Comparison of ENCODE assay signal across 8 cellular contexts in genomic region chr17:67390646-67391480, GRCh38. TPM values are rescaled to one million over a fixed set of nuclear protein-coding genes. Genes with fewer than 3 reads are reported as not detected.
DNase-seq lines count a peak whose midpoint lies in the region; ATAC-seq and TF ChIP-seq lines count a peak whose summit lies in the region.

No MANE protein-coding gene starts in this region.

- no peak for TF ChIP-seq CTCF in Panc1 (IDR thresholded peaks at IDR 0.05)

- intact Hi-C loops in Panc1 (cut with micrococcal nuclease; ENCODE audit: unreplicated experiment) (no loop called here), left ventricle myocardium superior (cut with micrococcal nuclease) (no loop called here)

- in situ Hi-C loops in ACHN (cut with HindIII; ENCODE audit: low pct_ligation_motif_present, low pct_unique_long_range_greater_than_20kb, low sequenced_read_pairs), result no loop called here
- in situ Hi-C loops in Panc1 (cut with HindIII; ENCODE audit: low pct_unique_long_range_greater_than_20kb, low sequenced_read_pairs), result no loop called here

- H3K9me3 ChIP-seq in Panc1 (ENCODE audit: control insufficient read depth, insufficient read depth, low read depth, low read length), result no peaks in the 10 kb centered on the region

- peak overlapping the region; percentile 85 for H3K27ac ChIP-seq in Panc1 (ENCODE audit: low read length)

- CTCF ChIA-PET in Panc1 (lab: Charles Lee), result interaction anchor here (0.6 to 0.9 kb wide), 2 partner anchors 16 to 84 kb away, joined by 3 to 4 read pairs; no protein-coding TSS in a partner anchor

- no peaks in the 10 kb centered on the region for H3K36me3 ChIP-seq in Panc1 (ENCODE audit: control insufficient read depth, insufficient read depth, low read length)

- peak overlapping the region; percentile 1 to 29 for H3K4me3 ChIP-seq in Panc1 (ENCODE audit: low read depth in 2 of 2, low read length in 2 of 2)

- BruUV-seq in Panc1 (replicated peaks; lab: Mats Ljungman, UMichigan), result TSS peak; percentile 71

- peak; percentile 58 for DNase-seq in ACHN
- peak; percentile 77 for DNase-seq in Panc1 (ENCODE audit: low read depth, low spot score)
- peak; percentile 61 for DNase-seq in activated naive CD4-positive, alpha-beta T cell treated with anti-CD3 and anti-CD28 coated beads, Interleukin-2, amount 50 U/mL, for 16 hours
- no peak for DNase-seq in left ventricle myocardium superior
- peak; percentile 43 for DNase-seq in stimulated activated CD4-positive, alpha-beta T cell treated with anti-CD3 and anti-CD28 coated beads, Interleukin-12 subunit alpha, Interleukin-12 subunit beta, amount 100 ng/mL, for 4 hours
- no peak for DNase-seq in SKM-1 (lab: John Stamatoyannopoulos, UW; ENCODE audit: unreplicated experiment)

- POLR2A ChIA-PET in Panc1 (lab: Charles Lee), result no interaction called here

- peak; percentile 78 for ATAC-seq in GM18867 (IDR thresholded peaks at IDR 0.05; ENCODE audit: unreplicated experiment)
- peak; percentile 96 for ATAC-seq in HG03064 (IDR thresholded peaks at IDR 0.05; ENCODE audit: low read depth, unreplicated experiment)
- ATAC-seq in Panc1, result peak; percentile 93
- ATAC-seq in left ventricle myocardium superior, result peak; percentile 68

- H3K27me3 ChIP-seq in Panc1 (ENCODE audit: control insufficient read depth, insufficient read depth, low read length), result no peaks in the 10 kb centered on the region

- peaks cover 37% of the 10 kb centered on the region for H3K4me1 ChIP-seq in Panc1 (ENCODE audit: control insufficient read depth, insufficient read depth, low read length)

RNA-seq across cellular contexts. Expression of gene PITPNC1, which starts 13.8 kb away (rescaled TPM):
- 20.8 TPM for total RNA-seq in Panc1 (2021; ENCODE audit: unreplicated experiment)
- 25.2 TPM for polyA plus RNA-seq in Panc1 (2012; ENCODE audit: insufficient read length)
- total RNA-seq in left ventricle myocardium superior, result 11.0 TPM

RNA-seq across cellular contexts. Expression of gene PSMD12, which starts 24.5 kb away (rescaled TPM):
- total RNA-seq in Panc1 (2021; ENCODE audit: unreplicated experiment), result 50.2 TPM
- polyA plus RNA-seq in Panc1 (2012; ENCODE audit: insufficient read length), result 83.4 TPM
- 47.0 TPM for total RNA-seq in left ventricle myocardium superior

Comparison
In these comparisons a context has a peak if more than half of its experiments do, and no peak if none do; other contexts are left out.
1. DNase-seq: peak in ACHN (single experiment), Panc1 (single experiment), activated naive CD4-positive, alpha-beta T cell treated with anti-CD3 and anti-CD28 coated beads, Interleukin-2, amount 50 U/mL, for 16 hours (single experiment) and stimulated activated CD4-positive, alpha-beta T cell treated with anti-CD3 and anti-CD28 coated beads, Interleukin-12 subunit alpha, Interleukin-12 subunit beta, amount 100 ng/mL, for 4 hours (single experiment); none in left ventricle myocardium superior (single experiment) and SKM-1 (single experiment).
2. Peak in every context shown above with its lines, with median percentiles within 50 percentile points of each other: ATAC-seq.